In the genomic region with DNA sequence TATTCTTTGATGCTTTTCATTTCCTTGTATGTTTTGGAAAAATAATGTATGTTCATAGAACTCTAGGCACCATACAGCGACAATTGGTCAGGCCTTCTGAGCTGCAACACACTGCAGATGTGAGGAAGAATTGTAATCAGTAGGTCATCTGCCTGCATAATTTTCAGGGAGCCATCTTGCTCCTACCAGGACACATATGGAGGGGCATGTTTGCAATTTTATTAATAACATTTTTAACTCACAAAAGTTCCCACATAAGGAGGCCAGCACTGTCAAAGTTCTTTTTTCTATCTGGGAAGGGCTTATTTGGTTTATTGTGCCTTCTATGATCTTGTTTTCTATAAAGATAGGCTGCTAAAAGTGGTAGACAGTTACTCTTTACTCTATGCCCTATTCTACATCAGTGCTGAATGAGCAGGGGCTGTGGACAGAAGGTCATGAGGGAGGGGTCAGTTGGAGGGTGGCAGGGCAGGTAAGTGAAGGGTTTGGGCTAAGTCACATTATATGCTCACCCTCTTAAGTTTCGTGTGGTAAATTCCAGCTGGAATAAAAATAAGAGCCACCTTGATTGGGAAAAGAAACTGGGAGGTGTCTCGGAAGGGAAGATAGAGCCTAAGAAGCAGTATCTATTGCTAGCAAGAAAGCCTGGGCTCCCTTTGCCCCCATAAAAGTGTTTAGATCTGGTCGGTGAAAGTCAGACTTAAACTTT, we compare ENCODE assay signal across 1 cellular context.
TF ChIP-seq lines count a peak whose summit lies in the region.

No MANE protein-coding gene starts in this region.

TF ChIP-seq in K562, 482 proteins besides CTCF, POLR2A, EP300 and RAD21 (continued from another document and continues in another):
- TF ChIP-seq, protein P1, sequence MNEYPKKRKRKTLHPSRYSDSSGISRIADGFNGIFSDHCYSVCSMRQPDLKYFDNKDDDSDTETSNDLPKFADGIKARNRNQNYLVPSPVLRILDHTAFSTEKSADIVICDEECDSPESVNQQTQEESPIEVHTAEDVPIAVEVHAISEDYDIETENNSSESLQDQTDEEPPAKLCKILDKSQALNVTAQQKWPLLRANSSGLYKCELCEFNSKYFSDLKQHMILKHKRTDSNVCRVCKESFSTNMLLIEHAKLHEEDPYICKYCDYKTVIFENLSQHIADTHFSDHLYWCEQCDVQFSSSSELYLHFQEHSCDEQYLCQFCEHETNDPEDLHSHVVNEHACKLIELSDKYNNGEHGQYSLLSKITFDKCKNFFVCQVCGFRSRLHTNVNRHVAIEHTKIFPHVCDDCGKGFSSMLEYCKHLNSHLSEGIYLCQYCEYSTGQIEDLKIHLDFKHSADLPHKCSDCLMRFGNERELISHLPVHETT (CRISPR knock-in tag; conservative IDR thresholded peaks at IDR 0.05 in 1 of 2, IDR thresholded peaks at IDR 0.05 in 1 of 2), result peak in 1 of 2 experiments; percentile 71; a peak in 2 of 4 replicates
- TF ChIP-seq ZC3H4 (CRISPR knock-in tag; IDR thresholded peaks at IDR 0.05; ENCODE audit: borderline replicate concordance) (no peak), REST (CRISPR knock-in tag; IDR thresholded peaks at IDR 0.05; ENCODE audit: low read depth) (no peak), NFATC3 (IDR thresholded peaks at IDR 0.05) (no peak), ATF7 (IDR thresholded peaks at IDR 0.05) (no peak), TBP (optimal IDR thresholded peaks at IDR 0.05; ENCODE audit: low read depth, low read length) (no peak), SMAD4 (CRISPR knock-in tag; conservative IDR thresholded peaks at IDR 0.05) (peak; percentile 35), DLX4 (CRISPR knock-in tag; IDR thresholded peaks at IDR 0.05) (no peak), TCFL5 (CRISPR knock-in tag; conservative IDR thresholded peaks at IDR 0.05) (no peak), ELK1 (CRISPR knock-in tag; IDR thresholded peaks at IDR 0.05) (no peak), POLR2AphosphoS2 (IDR thresholded peaks at IDR 0.05; ENCODE audit: low read length) (no peak), CREB3L1 (IDR thresholded peaks at IDR 0.05; ENCODE audit: borderline replicate concordance, low read depth) (no peak), ZNF316 (IDR thresholded peaks at IDR 0.05) (no peak), DDX20 (tag; IDR thresholded peaks at IDR 0.05; ENCODE audit: low read depth) (peak; percentile 76), ATF6 (CRISPR knock-in tag; IDR thresholded peaks at IDR 0.05) (no peak), PCBP2 (IDR thresholded peaks at IDR 0.05; ENCODE audit: low read depth, low read length, poor library complexity, severe bottlenecking) (no peak), NFRKB (IDR thresholded peaks at IDR 0.05; ENCODE audit: low read depth) (peak; percentile 69; the same call in 1 of the 2 replicates), ADNP (tag; IDR thresholded peaks at IDR 0.05) (no peak), PRPF4 (IDR thresholded peaks at IDR 0.05; ENCODE audit: insufficient read depth, low read depth, low read length, poor library complexity, severe bottlenecking) (no peak), TARDBP (IDR thresholded peaks at IDR 0.05) (no peak), CHD1 (IDR thresholded peaks at IDR 0.05; ENCODE audit: low read length) (no peak), HNRNPUL1 (IDR thresholded peaks at IDR 0.05; ENCODE audit: low read length) (no peak), XRCC5 (IDR thresholded peaks at IDR 0.05; ENCODE audit: low read depth, low read length) (no peak), GABPA (tag; conservative IDR thresholded peaks at IDR 0.05; ENCODE audit: low read depth) (no peak), SRF (CRISPR knock-in tag; IDR thresholded peaks at IDR 0.05) (no peak), CREBBP (IDR thresholded peaks at IDR 0.05; ENCODE audit: low read depth, low read length) (no peak), RBM34 (IDR thresholded peaks at IDR 0.05; ENCODE audit: borderline replicate concordance, insufficient read depth, low read length) (no peak), MCM7 (IDR thresholded peaks at IDR 0.05) (no peak), ZBTB5 (IDR thresholded peaks at IDR 0.05) (no peak), ZBED1 (IDR thresholded peaks at IDR 0.05) (no peak), PTTG1 (tag; IDR thresholded peaks at IDR 0.05; ENCODE audit: low read depth) (peak; percentile 81), BCOR (IDR thresholded peaks at IDR 0.05) (no peak), IFI16 (CRISPR knock-in tag; IDR thresholded peaks at IDR 0.05) (no peak), RBM39 (optimal IDR thresholded peaks at IDR 0.05; ENCODE audit: low read depth, low read length) (no peak), NR2C2 (CRISPR knock-in tag; IDR thresholded peaks at IDR 0.05) (no peak), NR2C2 (tag; IDR thresholded peaks at IDR 0.05) (no peak), ZNF253 (CRISPR knock-in tag; conservative IDR thresholded peaks at IDR 0.05) (no peak), HDAC8 (tag; IDR thresholded peaks at IDR 0.05) (peak; percentile 86)
- TF ChIP-seq, protein P2, sequence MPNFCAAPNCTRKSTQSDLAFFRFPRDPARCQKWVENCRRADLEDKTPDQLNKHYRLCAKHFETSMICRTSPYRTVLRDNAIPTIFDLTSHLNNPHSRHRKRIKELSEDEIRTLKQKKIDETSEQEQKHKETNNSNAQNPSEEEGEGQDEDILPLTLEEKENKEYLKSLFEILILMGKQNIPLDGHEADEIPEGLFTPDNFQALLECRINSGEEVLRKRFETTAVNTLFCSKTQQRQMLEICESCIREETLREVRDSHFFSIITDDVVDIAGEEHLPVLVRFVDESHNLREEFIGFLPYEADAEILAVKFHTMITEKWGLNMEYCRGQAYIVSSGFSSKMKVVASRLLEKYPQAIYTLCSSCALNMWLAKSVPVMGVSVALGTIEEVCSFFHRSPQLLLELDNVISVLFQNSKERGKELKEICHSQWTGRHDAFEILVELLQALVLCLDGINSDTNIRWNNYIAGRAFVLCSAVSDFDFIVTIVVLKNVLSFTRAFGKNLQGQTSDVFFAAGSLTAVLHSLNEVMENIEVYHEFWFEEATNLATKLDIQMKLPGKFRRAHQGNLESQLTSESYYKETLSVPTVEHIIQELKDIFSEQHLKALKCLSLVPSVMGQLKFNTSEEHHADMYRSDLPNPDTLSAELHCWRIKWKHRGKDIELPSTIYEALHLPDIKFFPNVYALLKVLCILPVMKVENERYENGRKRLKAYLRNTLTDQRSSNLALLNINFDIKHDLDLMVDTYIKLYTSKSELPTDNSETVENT (CRISPR knock-in tag; IDR thresholded peaks at IDR 0.05), result no peak
- TF ChIP-seq, protein P3, sequence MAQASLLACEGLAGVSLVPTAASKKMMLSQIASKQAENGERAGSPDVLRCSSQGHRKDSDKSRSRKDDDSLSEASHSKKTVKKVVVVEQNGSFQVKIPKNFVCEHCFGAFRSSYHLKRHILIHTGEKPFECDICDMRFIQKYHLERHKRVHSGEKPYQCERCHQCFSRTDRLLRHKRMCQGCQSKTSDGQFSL (CRISPR knock-in tag; IDR thresholded peaks at IDR 0.05), result no peak
- TF ChIP-seq, protein P3 (tag; IDR thresholded peaks at IDR 0.05), result peak in 1 of 2 experiments; percentile 78; a peak in 2 of 4 replicates
- TF ChIP-seq, protein P4, sequence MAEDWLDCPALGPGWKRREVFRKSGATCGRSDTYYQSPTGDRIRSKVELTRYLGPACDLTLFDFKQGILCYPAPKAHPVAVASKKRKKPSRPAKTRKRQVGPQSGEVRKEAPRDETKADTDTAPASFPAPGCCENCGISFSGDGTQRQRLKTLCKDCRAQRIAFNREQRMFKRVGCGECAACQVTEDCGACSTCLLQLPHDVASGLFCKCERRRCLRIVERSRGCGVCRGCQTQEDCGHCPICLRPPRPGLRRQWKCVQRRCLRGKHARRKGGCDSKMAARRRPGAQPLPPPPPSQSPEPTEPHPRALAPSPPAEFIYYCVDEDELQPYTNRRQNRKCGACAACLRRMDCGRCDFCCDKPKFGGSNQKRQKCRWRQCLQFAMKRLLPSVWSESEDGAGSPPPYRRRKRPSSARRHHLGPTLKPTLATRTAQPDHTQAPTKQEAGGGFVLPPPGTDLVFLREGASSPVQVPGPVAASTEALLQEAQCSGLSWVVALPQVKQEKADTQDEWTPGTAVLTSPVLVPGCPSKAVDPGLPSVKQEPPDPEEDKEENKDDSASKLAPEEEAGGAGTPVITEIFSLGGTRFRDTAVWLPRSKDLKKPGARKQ (CRISPR knock-in tag; IDR thresholded peaks at IDR 0.05), result no peak
- TF ChIP-seq, protein P5, sequence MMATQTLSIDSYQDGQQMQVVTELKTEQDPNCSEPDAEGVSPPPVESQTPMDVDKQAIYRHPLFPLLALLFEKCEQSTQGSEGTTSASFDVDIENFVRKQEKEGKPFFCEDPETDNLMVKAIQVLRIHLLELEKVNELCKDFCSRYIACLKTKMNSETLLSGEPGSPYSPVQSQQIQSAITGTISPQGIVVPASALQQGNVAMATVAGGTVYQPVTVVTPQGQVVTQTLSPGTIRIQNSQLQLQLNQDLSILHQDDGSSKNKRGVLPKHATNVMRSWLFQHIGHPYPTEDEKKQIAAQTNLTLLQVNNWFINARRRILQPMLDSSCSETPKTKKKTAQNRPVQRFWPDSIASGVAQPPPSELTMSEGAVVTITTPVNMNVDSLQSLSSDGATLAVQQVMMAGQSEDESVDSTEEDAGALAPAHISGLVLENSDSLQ (IDR thresholded peaks at IDR 0.05), result no peak
